In genomic region chr4:17780461-17781071, GRCh38 we compare ENCODE assay signal across 10 cellular contexts. TPM values are rescaled to one million over a fixed set of nuclear protein-coding genes. Genes with fewer than 3 reads are reported as not detected.
DNase-seq lines count a peak whose midpoint lies in the region; ATAC-seq and TF ChIP-seq lines count a peak whose summit lies in the region.
"Had no signal": no experiment of that assay in that cellular context is flagged by ENCODE, and none has a peak within 500 bp of the region (broad histone marks: within the 10 kb centered on the region; RNA-seq: fewer than 3 reads in every experiment).

No MANE protein-coding gene starts in this region.

- CTCF ChIA-PET in activated CD4-positive, alpha-beta memory T cell treated with anti-CD3 and anti-CD28 coated beads, Interleukin-2, amount 10 ng/mL, durations not matched to agents 7 days and 5 days (lab: Charles Lee) = no interaction called here

- no peak for TF ChIP-seq POLR2A in heart left ventricle (IDR thresholded peaks at IDR 0.05)

- POLR2A ChIA-PET in activated CD4-positive, alpha-beta memory T cell treated with anti-CD3 and anti-CD28 coated beads, Interleukin-2, amount 10 ng/mL, durations not matched to agents 7 days and 5 days (lab: Charles Lee) = no interaction called here

- H3K27ac ChIP-seq in heart left ventricle = no peak overlapping the region
- no peak overlapping the region for H3K27ac ChIP-seq in lower lobe of right lung
- no peak overlapping the region for H3K27ac ChIP-seq in upper lobe of right lung

- peak overlapping the region in 11 of 12 donors; percentile 21 to 53 (median 46) for H3K4me3 ChIP-seq in heart left ventricle
- H3K4me3 ChIP-seq in lower lobe of right lung = peak overlapping the region; percentile 46
- peak overlapping the region; percentile 41 for H3K4me3 ChIP-seq in upper lobe of right lung

- peak overlapping the region; percentile 67 to 82 (median 75) for H3K4me3 Mint-ChIP-seq in brain
- no peak overlapping the region for H3K4me3 Mint-ChIP-seq in activated CD4-positive, alpha-beta memory T cell treated with anti-CD3 and anti-CD28 coated beads, Interleukin-2, amount 10 ng/mL, durations not matched to agents 7 days and 5 days

- no peak for TF ChIP-seq CTCF in heart left ventricle (IDR thresholded peaks at IDR 0.05)
- TF ChIP-seq CTCF in brain (conservative IDR thresholded peaks at IDR 0.05) = no peak
- TF ChIP-seq CTCF in lower lobe of right lung (IDR thresholded peaks at IDR 0.05) = no peak
- TF ChIP-seq CTCF in upper lobe of right lung (IDR thresholded peaks at IDR 0.05) = no peak

- H3K4me1 ChIP-seq in heart left ventricle = peaks cover 0 to 19% (median 9%) of the 10 kb centered on the region in 12 donors
- peaks cover 20% of the 10 kb centered on the region for H3K4me1 ChIP-seq in lower lobe of right lung
- peaks cover 13% of the 10 kb centered on the region for H3K4me1 ChIP-seq in upper lobe of right lung

- intact Hi-C loops in heart left ventricle (cut with DNase I) (loop anchor here in 1 of 10 donors (10.0 kb wide), 1 partner anchor 146 kb away; no protein-coding TSS in a partner anchor), cardiac septum (cut with DNase I) (no loop called here), lower lobe of right lung (cut with DNase I) (no loop called here), upper lobe of right lung (cut with DNase I) (no loop called here)

- no peaks in the 10 kb centered on the region for H3K36me3 Mint-ChIP-seq in brain
- no peaks in the 10 kb centered on the region for H3K36me3 Mint-ChIP-seq in activated CD4-positive, alpha-beta memory T cell treated with anti-CD3 and anti-CD28 coated beads, Interleukin-2, amount 10 ng/mL, durations not matched to agents 7 days and 5 days (ENCODE audit: low read depth)

- WGBS in heart left ventricle, 4 donors = 23 to 45% (median 31%) methylated on average over 8 to 11 of the region's 11 CpGs

- H3K9me3 ChIP-seq in heart left ventricle = no peaks in the 10 kb centered on the region
- no peaks in the 10 kb centered on the region for H3K9me3 ChIP-seq in lower lobe of right lung
- no peaks in the 10 kb centered on the region for H3K9me3 ChIP-seq in upper lobe of right lung

- no peaks in the 10 kb centered on the region for H3K36me3 ChIP-seq in heart left ventricle
- no peaks in the 10 kb centered on the region for H3K36me3 ChIP-seq in lower lobe of right lung
- no peaks in the 10 kb centered on the region for H3K36me3 ChIP-seq in upper lobe of right lung

- peaks cover 0 to 8% (median 6%) of the 10 kb centered on the region in 5 experiments for H3K9me3 Mint-ChIP-seq in brain
- H3K9me3 Mint-ChIP-seq in activated CD4-positive, alpha-beta memory T cell treated with anti-CD3 and anti-CD28 coated beads, Interleukin-2, amount 10 ng/mL, durations not matched to agents 7 days and 5 days = no peaks in the 10 kb centered on the region

- peaks cover 35% of the 10 kb centered on the region for H3K27me3 Mint-ChIP-seq in brain
- peaks cover 40% of the 10 kb centered on the region for H3K27me3 Mint-ChIP-seq in activated CD4-positive, alpha-beta memory T cell treated with anti-CD3 and anti-CD28 coated beads, Interleukin-2, amount 10 ng/mL, durations not matched to agents 7 days and 5 days

- peaks cover 20% of the 10 kb centered on the region for H3K4me1 Mint-ChIP-seq in brain
- peaks cover 8% of the 10 kb centered on the region for H3K4me1 Mint-ChIP-seq in activated CD4-positive, alpha-beta memory T cell treated with anti-CD3 and anti-CD28 coated beads, Interleukin-2, amount 10 ng/mL, durations not matched to agents 7 days and 5 days

- H3K27ac Mint-ChIP-seq in brain = no peak overlapping the region
- no peak overlapping the region for H3K27ac Mint-ChIP-seq in activated CD4-positive, alpha-beta memory T cell treated with anti-CD3 and anti-CD28 coated beads, Interleukin-2, amount 10 ng/mL, durations not matched to agents 7 days and 5 days

- no peak for ATAC-seq in heart left ventricle
- ATAC-seq in lower lobe of right lung = peak; percentile 86 to 93
- peak; percentile 85 for ATAC-seq in upper lobe of right lung
- no peak for ATAC-seq in GM21528 (IDR thresholded peaks at IDR 0.05; ENCODE audit: low FRiP score, unreplicated experiment)
- ATAC-seq in HG02852 (IDR thresholded peaks at IDR 0.05; ENCODE audit: unreplicated experiment) = no peak

- DNase-seq in heart left ventricle (no peak), cardiac septum (ENCODE audit: low spot score) (no peak), lower lobe of right lung (no peak), upper lobe of right lung (no peak)
- DNase-seq in activated CD4-positive, alpha-beta memory T cell treated with anti-CD3 and anti-CD28 coated beads, Interleukin-2, amount 10 ng/mL, durations not matched to agents 7 days and 5 days = no peak
- DNase-seq: DND-41, NCI-H2107 had no signal

- H3K27me3 ChIP-seq in heart left ventricle = peaks cover 0 to 36% (median 10%) of the 10 kb centered on the region in 9 donors
- H3K27me3 ChIP-seq in lower lobe of right lung (ENCODE audit: low read depth) = peaks cover 26% of the 10 kb centered on the region
- H3K27me3 ChIP-seq in upper lobe of right lung = peaks cover 24% of the 10 kb centered on the region

RNA-seq across cellular contexts. Expression of gene FAM184B, which starts 0.9 kb away (rescaled TPM):
- total RNA-seq in heart left ventricle (under 1 TPM in 1 of 9 donors, not detected in 8; 0.08 TPM), cardiac septum (0.03 TPM), lower lobe of right lung (0.24 TPM), upper lobe of right lung (0.17 TPM)
- polyA plus RNA-seq in heart left ventricle (under 1 TPM in 1 of 2 donors, not detected in 1; 0.04 TPM), brain (ENCODE audit: insufficient read depth, low read depth, low replicate concordance) (0.58 TPM)
- total RNA-seq in activated CD4-positive, alpha-beta memory T cell treated with anti-CD3 and anti-CD28 coated beads, Interleukin-2, amount 10 ng/mL, durations not matched to agents 7 days and 5 days = not detected

RNA-seq across cellular contexts. Expression of gene DCAF16, which starts 30.0 kb away (rescaled TPM):
- 10 to 100 TPM; 14.2 to 23.5 (median 19.1) TPM for total RNA-seq in heart left ventricle
- 10 to 100 TPM in 1 of 2 donors, 1 to 10 TPM in 1; 6.0 to 11.1 TPM for polyA plus RNA-seq in heart left ventricle
- total RNA-seq in cardiac septum = 17.9 TPM
- 28.3 TPM for polyA plus RNA-seq in brain (ENCODE audit: insufficient read depth, low read depth, low replicate concordance)
- total RNA-seq in lower lobe of right lung = 26.1 TPM
- 26.2 TPM for total RNA-seq in upper lobe of right lung
- 10 to 100 TPM; 41.7 to 42.0 TPM for total RNA-seq in activated CD4-positive, alpha-beta memory T cell treated with anti-CD3 and anti-CD28 coated beads, Interleukin-2, amount 10 ng/mL, durations not matched to agents 7 days and 5 days

RNA-seq across cellular contexts. Expression of gene NCAPG, which starts 30.2 kb away (rescaled TPM):
- total RNA-seq in heart left ventricle (1 to 10 TPM in 2 of 9 donors, under 1 TPM in 6, not detected in 1; 0.21 to 5.4 (median 0.86) TPM), cardiac septum (0.24 TPM), lower lobe of right lung (2.2 TPM), upper lobe of right lung (0.84 TPM)
- polyA plus RNA-seq in heart left ventricle (under 1 TPM; 0.08 TPM), brain (ENCODE audit: insufficient read depth, low read depth, low replicate concordance) (14.5 TPM)
- total RNA-seq in activated CD4-positive, alpha-beta memory T cell treated with anti-CD3 and anti-CD28 coated beads, Interleukin-2, amount 10 ng/mL, durations not matched to agents 7 days and 5 days = 10 to 100 TPM; 77.7 to 82.3 TPM

Comparison
In these comparisons a context has a peak if more than half of its experiments do, and no peak if none do; other contexts are left out.
1. ATAC-seq: peak in lower lobe of right lung (2 of 2) and upper lobe of right lung (single experiment); none in heart left ventricle (0 of 4), GM21528 (single experiment) and HG02852 (single experiment).
2. RNA of gene NCAPG, which starts 30.2 kb away (total RNA-seq): 77.7 to 82.3 TPM in activated CD4-positive, alpha-beta memory T cell treated with anti-CD3 and anti-CD28 coated beads, Interleukin-2, amount 10 ng/mL, durations not matched to agents 7 days and 5 days; 2.2 TPM in lower lobe of right lung (single experiment), 0.84 TPM in upper lobe of right lung (single experiment), 0.21 to 5.4 TPM in heart left ventricle and 0.24 TPM in cardiac septum (single experiment); every median in the first group is over 10 times any median in the second.
3. Peak in every context shown above with its lines, with median percentiles within 50 percentile points of each other: H3K4me3 ChIP-seq.